Comparison of ENCODE assay signal across 1 cellular context in genomic region chr3:10198761-10199688, GRCh38.
TF ChIP-seq lines count a peak whose summit lies in the region.

No MANE protein-coding gene starts in this region.

TF ChIP-seq in K562, 482 proteins besides CTCF, POLR2A, EP300 and RAD21 (continued from another document and continues in another):
- TF ChIP-seq PURB (CRISPR knock-in tag; IDR thresholded peaks at IDR 0.05; ENCODE audit: low read depth) (no peak), CHCHD3 (CRISPR knock-in tag; IDR thresholded peaks at IDR 0.05) (no peak), ZNF609 (CRISPR knock-in tag; IDR thresholded peaks at IDR 0.05; ENCODE audit: borderline replicate concordance) (0 out of 2 replicates have a peak, but pooled peaks have one; percentile 40), L3MBTL2 (IDR thresholded peaks at IDR 0.05) (peak; percentile 82), USF1 (CRISPR knock-in tag; IDR thresholded peaks at IDR 0.05) (no peak), ID3 (CRISPR knock-in tag; IDR thresholded peaks at IDR 0.05) (no peak), ID3 (tag; IDR thresholded peaks at IDR 0.05) (no peak), ZNF431 (CRISPR knock-in tag; IDR thresholded peaks at IDR 0.05) (no peak), POLR2H (tag; IDR thresholded peaks at IDR 0.05; ENCODE audit: low read depth) (no peak), PTTG1 (tag; IDR thresholded peaks at IDR 0.05; ENCODE audit: low read depth) (no peak), TRIM28 (IDR thresholded peaks at IDR 0.05) (no peak), HNRNPK (IDR thresholded peaks at IDR 0.05; ENCODE audit: low read depth, low read length, poor library complexity, severe bottlenecking) (no peak), XRCC5 (IDR thresholded peaks at IDR 0.05; ENCODE audit: low read depth, low read length) (no peak), BCL6 (CRISPR knock-in tag; IDR thresholded peaks at IDR 0.05) (no peak), PPARD (CRISPR knock-in tag; IDR thresholded peaks at IDR 0.05) (no peak), HDAC8 (tag; IDR thresholded peaks at IDR 0.05) (no peak), ZNF311 (CRISPR knock-in tag; IDR thresholded peaks at IDR 0.05) (no peak), ZNF253 (CRISPR knock-in tag; conservative IDR thresholded peaks at IDR 0.05) (no peak), RCOR1 (IDR thresholded peaks at IDR 0.05; ENCODE audit: borderline replicate concordance in 1 of 2, low read depth in 2 of 2, low read length in 2 of 2) (peak in 1 of 2 experiments; percentile 61; a peak in 2 of 4 replicates), ZNF316 (IDR thresholded peaks at IDR 0.05) (no peak), TFAP4 (CRISPR knock-in tag; IDR thresholded peaks at IDR 0.05; ENCODE audit: borderline replicate concordance) (peak; percentile 36; the same call in 1 of the 2 replicates), MTA3 (IDR thresholded peaks at IDR 0.05; ENCODE audit: borderline replicate concordance) (0 out of 2 replicates have a peak, but pooled peaks have one; percentile 39), ZNF717 (CRISPR knock-in tag; IDR thresholded peaks at IDR 0.05) (no peak), ILF3 (IDR thresholded peaks at IDR 0.05; ENCODE audit: borderline replicate concordance) (no peak), SP2 (IDR thresholded peaks at IDR 0.05; ENCODE audit: extremely low read depth, low read depth, low read length, poor library complexity, severe bottlenecking) (no peak), YY1 (IDR thresholded peaks at IDR 0.05; ENCODE audit: borderline replicate concordance in 1 of 3, control insufficient read depth in 1 of 3, extremely low read depth in 1 of 3, insufficient read depth in 3 of 3, insufficient read length in 1 of 3, insufficient replicate concordance in 2 of 3, low read depth in 1 of 3, low read length in 2 of 3) (no peak), SPI1 (IDR thresholded peaks at IDR 0.05; ENCODE audit: borderline replicate concordance, low read depth, low read length) (0 out of 2 replicates have a peak, but pooled peaks have one; percentile 3), SRSF7 (optimal IDR thresholded peaks at IDR 0.05; ENCODE audit: low read depth, low read length) (no peak), ARID2 (IDR thresholded peaks at IDR 0.05) (no peak), ZNF586 (CRISPR knock-in tag; conservative IDR thresholded peaks at IDR 0.05) (no peak), KLF6 (CRISPR knock-in tag; IDR thresholded peaks at IDR 0.05; ENCODE audit: borderline replicate concordance) (no peak), ZNF134 (CRISPR knock-in tag; conservative IDR thresholded peaks at IDR 0.05) (no peak), RBM14 (IDR thresholded peaks at IDR 0.05; ENCODE audit: borderline replicate concordance, insufficient read depth, low read depth, low read length) (no peak), SREBF2 (CRISPR knock-in tag; IDR thresholded peaks at IDR 0.05) (no peak)
- TF ChIP-seq, protein P1, sequence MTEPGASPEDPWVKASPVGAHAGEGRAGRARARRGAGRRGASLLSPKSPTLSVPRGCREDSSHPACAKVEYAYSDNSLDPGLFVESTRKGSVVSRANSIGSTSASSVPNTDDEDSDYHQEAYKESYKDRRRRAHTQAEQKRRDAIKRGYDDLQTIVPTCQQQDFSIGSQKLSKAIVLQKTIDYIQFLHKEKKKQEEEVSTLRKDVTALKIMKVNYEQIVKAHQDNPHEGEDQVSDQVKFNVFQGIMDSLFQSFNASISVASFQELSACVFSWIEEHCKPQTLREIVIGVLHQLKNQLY (CRISPR knock-in tag; conservative IDR thresholded peaks at IDR 0.05) = 0 out of 4 replicates have a peak, but pooled peaks of 1 of the 2 experiments have one; percentile 57
- TF ChIP-seq, protein P2, sequence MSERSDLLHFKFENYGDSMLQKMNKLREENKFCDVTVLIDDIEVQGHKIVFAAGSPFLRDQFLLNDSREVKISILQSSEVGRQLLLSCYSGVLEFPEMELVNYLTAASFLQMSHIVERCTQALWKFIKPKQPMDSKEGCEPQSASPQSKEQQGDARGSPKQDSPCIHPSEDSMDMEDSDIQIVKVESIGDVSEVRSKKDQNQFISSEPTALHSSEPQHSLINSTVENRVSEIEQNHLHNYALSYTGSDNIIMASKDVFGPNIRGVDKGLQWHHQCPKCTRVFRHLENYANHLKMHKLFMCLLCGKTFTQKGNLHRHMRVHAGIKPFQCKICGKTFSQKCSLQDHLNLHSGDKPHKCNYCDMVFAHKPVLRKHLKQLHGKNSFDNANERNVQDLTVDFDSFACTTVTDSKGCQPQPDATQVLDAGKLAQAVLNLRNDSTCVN (CRISPR knock-in tag; IDR thresholded peaks at IDR 0.05) = no peak
- TF ChIP-seq, protein P3, sequence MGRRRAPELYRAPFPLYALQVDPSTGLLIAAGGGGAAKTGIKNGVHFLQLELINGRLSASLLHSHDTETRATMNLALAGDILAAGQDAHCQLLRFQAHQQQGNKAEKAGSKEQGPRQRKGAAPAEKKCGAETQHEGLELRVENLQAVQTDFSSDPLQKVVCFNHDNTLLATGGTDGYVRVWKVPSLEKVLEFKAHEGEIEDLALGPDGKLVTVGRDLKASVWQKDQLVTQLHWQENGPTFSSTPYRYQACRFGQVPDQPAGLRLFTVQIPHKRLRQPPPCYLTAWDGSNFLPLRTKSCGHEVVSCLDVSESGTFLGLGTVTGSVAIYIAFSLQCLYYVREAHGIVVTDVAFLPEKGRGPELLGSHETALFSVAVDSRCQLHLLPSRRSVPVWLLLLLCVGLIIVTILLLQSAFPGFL (CRISPR knock-in tag; IDR thresholded peaks at IDR 0.05) = 0 out of 2 replicates have a peak, but pooled peaks have one; percentile 56
- TF ChIP-seq, protein P4, sequence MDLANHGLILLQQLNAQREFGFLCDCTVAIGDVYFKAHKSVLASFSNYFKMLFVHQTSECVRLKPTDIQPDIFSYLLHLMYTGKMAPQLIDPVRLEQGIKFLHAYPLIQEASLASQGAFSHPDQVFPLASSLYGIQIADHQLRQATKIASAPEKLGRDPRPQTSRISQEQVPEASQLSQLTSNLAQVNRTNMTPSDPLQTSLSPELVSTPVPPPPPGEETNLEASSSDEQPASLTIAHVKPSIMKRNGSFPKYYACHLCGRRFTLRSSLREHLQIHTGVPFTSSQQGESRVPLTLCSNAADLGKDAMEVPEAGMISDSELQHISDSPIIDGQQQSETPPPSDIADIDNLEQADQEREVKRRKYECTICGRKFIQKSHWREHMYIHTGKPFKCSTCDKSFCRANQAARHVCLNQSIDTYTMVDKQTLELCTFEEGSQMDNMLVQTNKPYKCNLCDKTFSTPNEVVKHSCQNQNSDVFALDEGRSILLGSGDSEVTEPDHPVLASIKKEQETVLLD (IDR thresholded peaks at IDR 0.05) = 0 out of 2 replicates have a peak, but pooled peaks have one; percentile 25
- TF ChIP-seq, protein P5, sequence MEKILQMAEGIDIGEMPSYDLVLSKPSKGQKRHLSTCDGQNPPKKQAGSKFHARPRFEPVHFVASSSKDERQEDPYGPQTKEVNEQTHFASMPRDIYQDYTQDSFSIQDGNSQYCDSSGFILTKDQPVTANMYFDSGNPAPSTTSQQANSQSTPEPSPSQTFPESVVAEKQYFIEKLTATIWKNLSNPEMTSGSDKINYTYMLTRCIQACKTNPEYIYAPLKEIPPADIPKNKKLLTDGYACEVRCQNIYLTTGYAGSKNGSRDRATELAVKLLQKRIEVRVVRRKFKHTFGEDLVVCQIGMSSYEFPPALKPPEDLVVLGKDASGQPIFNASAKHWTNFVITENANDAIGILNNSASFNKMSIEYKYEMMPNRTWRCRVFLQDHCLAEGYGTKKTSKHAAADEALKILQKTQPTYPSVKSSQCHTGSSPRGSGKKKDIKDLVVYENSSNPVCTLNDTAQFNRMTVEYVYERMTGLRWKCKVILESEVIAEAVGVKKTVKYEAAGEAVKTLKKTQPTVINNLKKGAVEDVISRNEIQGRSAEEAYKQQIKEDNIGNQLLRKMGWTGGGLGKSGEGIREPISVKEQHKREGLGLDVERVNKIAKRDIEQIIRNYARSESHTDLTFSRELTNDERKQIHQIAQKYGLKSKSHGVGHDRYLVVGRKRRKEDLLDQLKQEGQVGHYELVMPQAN (IDR thresholded peaks at IDR 0.05; ENCODE audit: borderline replicate concordance) = no peak
- TF ChIP-seq, protein P6, sequence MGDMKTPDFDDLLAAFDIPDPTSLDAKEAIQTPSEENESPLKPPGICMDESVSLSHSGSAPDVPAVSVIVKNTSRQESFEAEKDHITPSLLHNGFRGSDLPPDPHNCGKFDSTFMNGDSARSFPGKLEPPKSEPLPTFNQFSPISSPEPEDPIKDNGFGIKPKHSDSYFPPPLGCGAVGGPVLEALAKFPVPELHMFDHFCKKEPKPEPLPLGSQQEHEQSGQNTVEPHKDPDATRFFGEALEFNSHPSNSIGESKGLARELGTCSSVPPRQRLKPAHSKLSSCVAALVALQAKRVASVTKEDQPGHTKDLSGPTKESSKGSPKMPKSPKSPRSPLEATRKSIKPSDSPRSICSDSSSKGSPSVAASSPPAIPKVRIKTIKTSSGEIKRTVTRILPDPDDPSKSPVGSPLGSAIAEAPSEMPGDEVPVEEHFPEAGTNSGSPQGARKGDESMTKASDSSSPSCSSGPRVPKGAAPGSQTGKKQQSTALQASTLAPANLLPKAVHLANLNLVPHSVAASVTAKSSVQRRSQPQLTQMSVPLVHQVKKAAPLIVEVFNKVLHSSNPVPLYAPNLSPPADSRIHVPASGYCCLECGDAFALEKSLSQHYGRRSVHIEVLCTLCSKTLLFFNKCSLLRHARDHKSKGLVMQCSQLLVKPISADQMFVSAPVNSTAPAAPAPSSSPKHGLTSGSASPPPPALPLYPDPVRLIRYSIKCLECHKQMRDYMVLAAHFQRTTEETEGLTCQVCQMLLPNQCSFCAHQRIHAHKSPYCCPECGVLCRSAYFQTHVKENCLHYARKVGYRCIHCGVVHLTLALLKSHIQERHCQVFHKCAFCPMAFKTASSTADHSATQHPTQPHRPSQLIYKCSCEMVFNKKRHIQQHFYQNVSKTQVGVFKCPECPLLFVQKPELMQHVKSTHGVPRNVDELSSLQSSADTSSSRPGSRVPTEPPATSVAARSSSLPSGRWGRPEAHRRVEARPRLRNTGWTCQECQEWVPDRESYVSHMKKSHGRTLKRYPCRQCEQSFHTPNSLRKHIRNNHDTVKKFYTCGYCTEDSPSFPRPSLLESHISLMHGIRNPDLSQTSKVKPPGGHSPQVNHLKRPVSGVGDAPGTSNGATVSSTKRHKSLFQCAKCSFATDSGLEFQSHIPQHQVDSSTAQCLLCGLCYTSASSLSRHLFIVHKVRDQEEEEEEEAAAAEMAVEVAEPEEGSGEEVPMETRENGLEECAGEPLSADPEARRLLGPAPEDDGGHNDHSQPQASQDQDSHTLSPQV (IDR thresholded peaks at IDR 0.05) = peak; percentile 57; the same call in 1 of the 2 replicates
- TF ChIP-seq, protein P7, sequence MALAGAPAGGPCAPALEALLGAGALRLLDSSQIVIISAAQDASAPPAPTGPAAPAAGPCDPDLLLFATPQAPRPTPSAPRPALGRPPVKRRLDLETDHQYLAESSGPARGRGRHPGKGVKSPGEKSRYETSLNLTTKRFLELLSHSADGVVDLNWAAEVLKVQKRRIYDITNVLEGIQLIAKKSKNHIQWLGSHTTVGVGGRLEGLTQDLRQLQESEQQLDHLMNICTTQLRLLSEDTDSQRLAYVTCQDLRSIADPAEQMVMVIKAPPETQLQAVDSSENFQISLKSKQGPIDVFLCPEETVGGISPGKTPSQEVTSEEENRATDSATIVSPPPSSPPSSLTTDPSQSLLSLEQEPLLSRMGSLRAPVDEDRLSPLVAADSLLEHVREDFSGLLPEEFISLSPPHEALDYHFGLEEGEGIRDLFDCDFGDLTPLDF (CRISPR knock-in tag; IDR thresholded peaks at IDR 0.05) = no peak
